In genomic region chr4:109559983-109560686, GRCh38 we compare ENCODE assay signal across 1 cellular context.
A peak's percentile ranks its signal among the peaks of the same experiment; 100 is the strongest.
TF ChIP-seq lines count a peak whose summit lies in the region.

Gene MCUB (plus strand): TSS chr4:109560246. CDS start chr4:109560338, 92 bp downstream.

TF ChIP-seq in GM12878, 131 proteins besides CTCF, POLR2A, EP300 and RAD21 (continued from another document):
- TF ChIP-seq, protein P1, sequence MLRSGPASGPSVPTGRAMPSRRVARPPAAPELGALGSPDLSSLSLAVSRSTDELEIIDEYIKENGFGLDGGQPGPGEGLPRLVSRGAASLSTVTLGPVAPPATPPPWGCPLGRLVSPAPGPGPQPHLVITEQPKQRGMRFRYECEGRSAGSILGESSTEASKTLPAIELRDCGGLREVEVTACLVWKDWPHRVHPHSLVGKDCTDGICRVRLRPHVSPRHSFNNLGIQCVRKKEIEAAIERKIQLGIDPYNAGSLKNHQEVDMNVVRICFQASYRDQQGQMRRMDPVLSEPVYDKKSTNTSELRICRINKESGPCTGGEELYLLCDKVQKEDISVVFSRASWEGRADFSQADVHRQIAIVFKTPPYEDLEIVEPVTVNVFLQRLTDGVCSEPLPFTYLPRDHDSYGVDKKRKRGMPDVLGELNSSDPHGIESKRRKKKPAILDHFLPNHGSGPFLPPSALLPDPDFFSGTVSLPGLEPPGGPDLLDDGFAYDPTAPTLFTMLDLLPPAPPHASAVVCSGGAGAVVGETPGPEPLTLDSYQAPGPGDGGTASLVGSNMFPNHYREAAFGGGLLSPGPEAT (IDR thresholded peaks at IDR 0.05; ENCODE audit: low read depth): no peak
- TF ChIP-seq E2F8 (IDR thresholded peaks at IDR 0.05; ENCODE audit: low read depth, partially characterized antibody) (no peak), TAF1 (IDR thresholded peaks at IDR 0.05; ENCODE audit: borderline replicate concordance, low read depth, low read length) (peak; percentile 61; the same call in 1 of the 2 replicates), SUPT20H (IDR thresholded peaks at IDR 0.05; ENCODE audit: borderline replicate concordance, control insufficient read depth, low read depth, low read length) (no peak), EZH2 (IDR thresholded peaks at IDR 0.05; ENCODE audit: borderline replicate concordance, control insufficient read depth, low read depth, low read length) (no peak), POLR2AphosphoS2 (IDR thresholded peaks at IDR 0.05; ENCODE audit: low read depth, low read length) (no peak; the same call in 1 of the 2 replicates), CHD4 (IDR thresholded peaks at IDR 0.05) (no peak), MYB (IDR thresholded peaks at IDR 0.05; ENCODE audit: borderline replicate concordance, low read depth, low read length) (no peak), KLF5 (IDR thresholded peaks at IDR 0.05; ENCODE audit: partially characterized antibody) (no peak), JUNB (IDR thresholded peaks at IDR 0.05) (no peak), PAX8 (IDR thresholded peaks at IDR 0.05) (no peak), RFX5 (IDR thresholded peaks at IDR 0.05; ENCODE audit: low read depth, low read length) (no peak), PML (IDR thresholded peaks at IDR 0.05; ENCODE audit: low read length) (no peak), SMC3 (IDR thresholded peaks at IDR 0.05; ENCODE audit: borderline replicate concordance, low read length) (no peak)
